Comparison of ENCODE assay signal across 8 cellular contexts in the genomic region with DNA sequence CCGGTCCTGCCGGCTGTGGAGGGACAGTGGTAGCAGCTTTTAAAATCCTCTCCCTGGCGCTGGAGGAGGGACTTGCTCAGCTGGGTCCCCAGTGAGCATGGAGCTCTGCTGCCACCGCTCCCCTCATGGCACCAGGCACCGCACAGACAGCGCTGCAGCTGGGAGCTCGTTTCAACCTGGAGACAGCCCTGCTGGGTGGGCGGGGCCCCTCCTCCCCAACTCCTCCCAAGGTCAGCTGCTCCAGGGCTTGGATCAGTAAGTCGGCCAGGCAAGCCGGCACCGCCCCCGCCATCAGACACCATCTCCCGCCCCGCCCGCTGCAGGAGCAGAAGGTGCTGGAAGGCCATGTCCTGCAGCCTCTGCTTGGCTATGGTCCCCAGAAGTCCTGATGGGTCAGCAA. TPM values are rescaled to one million over a fixed set of nuclear protein-coding genes. Genes with fewer than 3 reads are reported as not detected.
DNase-seq lines count a peak whose midpoint lies in the region; ATAC-seq, FAIRE-seq and TF ChIP-seq lines count a peak whose summit lies in the region.

No MANE protein-coding gene starts in this region.

- H3K27me3 ChIP-seq in effector memory CD4-positive, alpha-beta T cell (replicated peaks; ENCODE audit: control insufficient read depth, insufficient read depth, low read length, poor library complexity, severe bottlenecking) = no peaks in the 10 kb centered on the region
- H3K27me3 ChIP-seq in transverse colon = no peaks in the 10 kb centered on the region

- peaks cover 3% of the 10 kb centered on the region for H3K27me3 Mint-ChIP-seq in T-helper 1 cell treated with Interleukin-12 subunit alpha and Interleukin-12 subunit beta and Interleukin-4 antibody, amounts not matched to agents 30 μg/mL and 1 μg/mL, for 36 hours (ENCODE audit: low read depth)

- ATAC-seq in SK-N-SH treated with all-trans-retinoic acid at 6 μM for 48 hours (peak; percentile 92), GM21526 (IDR thresholded peaks at IDR 0.05; ENCODE audit: low FRiP score, unreplicated experiment) (no peak)

- in situ Hi-C loops in transverse colon (cut with MboI; ENCODE audit: low pct_ligation_motif_present in 1 of 4, low pct_unique_long_range_greater_than_20kb in 1 of 4, low sequenced_read_pairs in 3 of 4) = loop anchor here in 1 of 4 donors (25.0 kb wide), 1 partner anchor 165 kb away; a partner anchor contains a TSS

- H3K4me1 Mint-ChIP-seq in T-helper 1 cell treated with Interleukin-12 subunit alpha and Interleukin-12 subunit beta and Interleukin-4 antibody, amounts not matched to agents 30 μg/mL and 1 μg/mL, for 36 hours (ENCODE audit: low read depth) = peaks cover 31% of the 10 kb centered on the region

- no peak overlapping the region for H3K27ac Mint-ChIP-seq in T-helper 1 cell treated with Interleukin-12 subunit alpha and Interleukin-12 subunit beta and Interleukin-4 antibody, amounts not matched to agents 30 μg/mL and 1 μg/mL, for 36 hours

- H3K27ac ChIP-seq in effector memory CD4-positive, alpha-beta T cell (ENCODE audit: insufficient read depth, low read length, poor library complexity, severe bottlenecking) = no peak overlapping the region
- H3K27ac ChIP-seq in transverse colon = peak overlapping the region; percentile 4 to 48 (median 38)

- no peak for TF ChIP-seq EP300 in transverse colon (IDR thresholded peaks at IDR 0.05; ENCODE audit: low read depth)

- peaks cover 25% of the 10 kb centered on the region for H3K4me1 ChIP-seq in effector memory CD4-positive, alpha-beta T cell (ENCODE audit: control insufficient read depth, insufficient read depth, low read length, poor library complexity, severe bottlenecking)
- peaks cover 10 to 26% (median 19%) of the 10 kb centered on the region in 4 donors for H3K4me1 ChIP-seq in transverse colon

- peaks cover 3% of the 10 kb centered on the region for H3K36me3 ChIP-seq in effector memory CD4-positive, alpha-beta T cell (ENCODE audit: control insufficient read depth, insufficient read depth, low read length)
- H3K36me3 ChIP-seq in transverse colon = no peaks in the 10 kb centered on the region

- TF ChIP-seq POLR2A in transverse colon (IDR thresholded peaks at IDR 0.05) (no peak), GM12892 (IDR thresholded peaks at IDR 0.05; ENCODE audit: low read depth, low read length) (no peak)

- peak overlapping the region; percentile 51 for H3K4me3 ChIP-seq in effector memory CD4-positive, alpha-beta T cell (ENCODE audit: insufficient read depth, low read depth, low read length, poor library complexity, severe bottlenecking)
- H3K4me3 ChIP-seq in transverse colon = peak overlapping the region in 2 of 4 donors; percentile 26 to 42

- no peaks in the 10 kb centered on the region for H3K9me3 ChIP-seq in effector memory CD4-positive, alpha-beta T cell (ENCODE audit: control insufficient read depth, low read length)
- no peaks in the 10 kb centered on the region for H3K9me3 ChIP-seq in transverse colon

- FAIRE-seq in GM12892 (lab: Jason Lieb, UNC) = no peak

- peak overlapping the region; percentile 54 for H3K4me3 Mint-ChIP-seq in T-helper 1 cell treated with Interleukin-12 subunit alpha and Interleukin-12 subunit beta and Interleukin-4 antibody, amounts not matched to agents 30 μg/mL and 1 μg/mL, for 36 hours

- WGBS in transverse colon (ENCODE audit: low coverage in 1 of 2), 2 donors = 1% methylated on average over 12 of the region's 15 CpGs; no CpG with 5 or more reads in 1 of the 2 donors

- H3K9me3 Mint-ChIP-seq in T-helper 1 cell treated with Interleukin-12 subunit alpha and Interleukin-12 subunit beta and Interleukin-4 antibody, amounts not matched to agents 30 μg/mL and 1 μg/mL, for 36 hours = no peaks in the 10 kb centered on the region

- DNase-seq in T-helper 1 cell = no peak
- no peak for DNase-seq in effector memory CD4-positive, alpha-beta T cell
- DNase-seq in midbrain (lab: John Stamatoyannopoulos, UW) = peak; percentile 57
- peak; percentile 88 for DNase-seq in transverse colon
- no peak for DNase-seq in GM12892 (ENCODE audit: insufficient read length)

- TF ChIP-seq CTCF in transverse colon (IDR thresholded peaks at IDR 0.05) = no peak

- intact Hi-C loops in transverse colon (cut with DNase I; ENCODE audit: low total_unique reads) = no loop called here

- no peaks in the 10 kb centered on the region for H3K36me3 Mint-ChIP-seq in T-helper 1 cell treated with Interleukin-12 subunit alpha and Interleukin-12 subunit beta and Interleukin-4 antibody, amounts not matched to agents 30 μg/mL and 1 μg/mL, for 36 hours (ENCODE audit: low read depth)

TF ChIP-seq in SK-N-SH treated with all-trans-retinoic acid at 6 μM for 48 hours, 23 proteins besides CTCF, POLR2A, EP300 and RAD21:
- TF ChIP-seq CSDC2 (CRISPR knock-in tag; IDR thresholded peaks at IDR 0.05) (no peak), OSR1 (CRISPR knock-in tag; IDR thresholded peaks at IDR 0.05) (no peak), ZFP3 (CRISPR knock-in tag; IDR thresholded peaks at IDR 0.05) (peak; percentile 83)

RNA-seq across cellular contexts. Expression of a gene that starts 16.4 kb away (rescaled TPM):
- 100 to 1,000 TPM in 1 of 4 donors, 10 to 100 TPM in 3; 44.8 to 110 (median 69.6) TPM for total RNA-seq in transverse colon
- polyA plus RNA-seq in GM12892 (2012; ENCODE audit: missing spikeins) = 1.7 TPM

RNA-seq across cellular contexts. Expression of a gene that starts 16.7 kb away (rescaled TPM):
- under 1 TPM in 3 of 4 donors, not detected in 1; 0.32 to 0.82 (median 0.60) TPM for total RNA-seq in transverse colon
- polyA plus RNA-seq in GM12892 (2012; ENCODE audit: missing spikeins) = not detected

Comparison
In these comparisons a context has a peak if more than half of its experiments do, and no peak if none do; other contexts are left out.
1. DNase-seq: peak in midbrain (single experiment) and transverse colon (single experiment); none in T-helper 1 cell (0 of 5), effector memory CD4-positive, alpha-beta T cell (0 of 3) and GM12892 (single experiment).